ENCODE assay signal across 9 cellular contexts in the genomic region with DNA sequence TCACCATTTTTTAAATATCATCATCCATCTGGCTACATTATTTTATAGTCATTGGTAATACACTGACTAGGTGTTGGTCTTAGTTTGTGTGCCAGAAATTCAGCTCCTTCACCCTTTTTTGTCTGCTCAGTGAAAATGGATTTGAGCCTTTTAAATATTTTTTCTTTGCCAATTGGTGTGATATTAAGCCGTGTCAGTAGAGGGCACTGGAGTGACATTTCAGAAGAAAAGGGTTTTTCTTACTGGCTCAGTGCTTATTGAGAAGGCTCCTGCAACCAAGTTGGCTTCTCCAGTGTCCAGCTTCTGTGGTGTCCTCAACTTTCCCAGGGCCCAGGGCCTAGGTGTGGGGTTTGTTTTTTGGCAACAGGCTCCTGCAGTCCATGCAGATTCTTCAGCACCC.
A peak's percentile ranks its signal among the peaks of the same experiment; 100 is the strongest.
DNase-seq lines count a peak whose midpoint lies in the region; ATAC-seq and TF ChIP-seq lines count a peak whose summit lies in the region.
"Had no signal": no experiment of that assay in that cellular context is flagged by ENCODE, and none has a peak within 500 bp of the region (broad histone marks: within the 10 kb centered on the region; RNA-seq: fewer than 3 reads in every experiment).

No MANE protein-coding gene starts in this region.

- TF ChIP-seq POLR2A in ovary (IDR thresholded peaks at IDR 0.05): no peak

- ATAC-seq in HG02973 (IDR thresholded peaks at IDR 0.05; ENCODE audit: unreplicated experiment): peak; percentile 54

- TF ChIP-seq EP300 in ovary (IDR thresholded peaks at IDR 0.05): no peak

- intact Hi-C loops in head of caudate nucleus (cut with DNase I) (no loop called here), ovary (cut with DNase I) (no loop called here)

- H3K4me3 ChIP-seq in SJCRH30 (no peak overlapping the region), ovary (no peak overlapping the region)

- no peak for TF ChIP-seq CTCF in ovary (IDR thresholded peaks at IDR 0.05)

- no peaks in the 10 kb centered on the region for H3K36me3 ChIP-seq in SJCRH30
- no peaks in the 10 kb centered on the region for H3K36me3 ChIP-seq in ovary

- WGBS in ovary, 3 donors: 57 to 81% (median 79%) methylated on average over 1 of the region's 1 CpG

- no peaks in the 10 kb centered on the region for H3K4me1 ChIP-seq in SJCRH30
- no peaks in the 10 kb centered on the region for H3K4me1 ChIP-seq in ovary (ENCODE audit: insufficient read depth)

- H3K9me3 ChIP-seq in SJCRH30 (replicated peaks) (no peaks in the 10 kb centered on the region; the same call in 1 of the 2 replicates), ovary (no peaks in the 10 kb centered on the region)

- no peak overlapping the region for H3K27ac ChIP-seq in SJCRH30
- no peak overlapping the region for H3K27ac ChIP-seq in ovary

- H3K27me3 ChIP-seq in SJCRH30: no peaks in the 10 kb centered on the region
- no peaks in the 10 kb centered on the region for H3K27me3 ChIP-seq in ovary

- DNase-seq in GF-D8 (lab: John Stamatoyannopoulos, UW): peak; percentile 30
- DNase-seq in SJCRH30: peak; percentile 8 to 60
- peak; percentile 56 for DNase-seq in islet precursor cell
- DNase-seq in GDM1 (lab: John Stamatoyannopoulos, UW): no peak
- no peak for DNase-seq in head of caudate nucleus
- no peak for DNase-seq in ovary
- DNase-seq in activated naive CD4-positive, alpha-beta T cell treated with Interleukin-2 at 50 U/mL for 16 hours: no peak
- DNase-seq: central memory CD4-positive, alpha-beta T cell had no signal

Comparison
In these comparisons a context has a peak if more than half of its experiments do, and no peak if none do; other contexts are left out.
1. DNase-seq: peak in GF-D8 (single experiment), SJCRH30 (2 of 2) and islet precursor cell (single experiment); none in GDM1 (single experiment), head of caudate nucleus (0 of 42), ovary (0 of 5) and activated naive CD4-positive, alpha-beta T cell treated with Interleukin-2 at 50 U/mL for 16 hours (single experiment).